Comparison of ENCODE assay signal across 25 cellular contexts in the genomic region with DNA sequence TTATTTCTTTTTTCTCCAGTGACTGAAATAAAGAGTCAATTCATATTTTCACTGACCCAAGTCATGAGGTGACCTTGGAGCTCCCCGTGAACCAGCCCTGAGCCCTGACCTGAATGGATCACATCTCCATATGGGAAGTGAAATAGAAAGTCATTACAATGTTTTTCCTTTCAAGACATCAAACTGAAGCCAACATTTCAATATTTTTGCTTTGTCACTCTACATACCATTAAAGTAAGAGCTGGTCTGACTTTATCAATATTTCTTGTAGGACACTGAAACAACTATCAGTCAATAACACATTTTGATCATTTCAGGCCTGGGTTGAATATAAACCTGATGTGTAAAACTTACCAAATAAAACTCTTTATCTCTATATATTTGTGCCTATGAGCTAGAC.
"Had no signal": no experiment of that assay in that cellular context is flagged by ENCODE, and none has a peak within 500 bp of the region (broad histone marks: within the 10 kb centered on the region; RNA-seq: fewer than 3 reads in every experiment).

No MANE protein-coding gene starts in this region.

- H3K36me3 ChIP-seq: adrenal gland had no signal

- H3K9me3 ChIP-seq: adrenal gland, body of pancreas had no signal

- ATAC-seq: activated CD8-positive, alpha-beta T cell treated with anti-CD3 and anti-CD28 coated beads for 36 hours; activated T-cell treated with anti-CD3 and anti-CD28 coated beads, Interleukin-2, amount 50 U/mL, for 4 hours; activated T-helper 17 cell treated with anti-CD3 and anti-CD28 coated beads, Interleukin-2, amount 50 U/mL, for 72 hours; body of pancreas; esophagus mucosa; WTC11 had no signal

- H3K4me3 ChIP-seq: adrenal gland, body of pancreas had no signal

- H3K27ac ChIP-seq: adrenal gland, body of pancreas, epithelial cell of prostate, VCaP had no signal

- H3K4me1 ChIP-seq: adrenal gland, body of pancreas had no signal

- DNase-seq: activated CD4-positive, alpha-beta T cell treated with anti-CD3 and anti-CD28 coated beads for 1 hour; activated CD4-positive, alpha-beta T cell treated with anti-CD3 and anti-CD28 coated beads for 4 hours; activated CD4-positive, alpha-beta T cell treated with anti-CD3 and anti-CD28 coated beads, Interleukin-2, amount 10 ng/mL, durations not matched to agents 7 days and 5 days; activated CD4-positive, alpha-beta T cell treated with anti-CD3 and anti-CD28 coated beads, Interleukin-2, amount 50 U/mL, for 4 hours; activated CD8-positive, alpha-beta memory T cell treated with anti-CD3 and anti-CD28 coated beads for 24 hours; activated CD8-positive, alpha-beta T cell treated with anti-CD3 and anti-CD28 coated beads for 36 hours; activated effector memory CD4-positive, alpha-beta T cell treated with Interleukin-2 at 50 U/mL for 16 hours; activated gamma-delta T cell treated with Interleukin-2 at 50 U/mL for 16 hours; activated naive CD4-positive, alpha-beta T cell treated with anti-CD3 and anti-CD28 coated beads, Interleukin-2, amount 50 U/mL, for 16 hours; activated naive CD4-positive, alpha-beta T cell treated with Interleukin-2 at 50 U/mL for 16 hours; activated T-cell treated with anti-CD3 and anti-CD28 coated beads, Interleukin-2, amount 50 U/mL, for 4 hours; adrenal gland; amygdala; aorta; body of pancreas; caudate nucleus; effector CD8-positive, alpha-beta T cell; foreskin fibroblast; head of caudate nucleus; T-helper 2 cell had no signal

- H3K27me3 ChIP-seq: adrenal gland, body of pancreas had no signal
